Comparison of ENCODE assay signal across 22 cellular contexts in the genomic region with DNA sequence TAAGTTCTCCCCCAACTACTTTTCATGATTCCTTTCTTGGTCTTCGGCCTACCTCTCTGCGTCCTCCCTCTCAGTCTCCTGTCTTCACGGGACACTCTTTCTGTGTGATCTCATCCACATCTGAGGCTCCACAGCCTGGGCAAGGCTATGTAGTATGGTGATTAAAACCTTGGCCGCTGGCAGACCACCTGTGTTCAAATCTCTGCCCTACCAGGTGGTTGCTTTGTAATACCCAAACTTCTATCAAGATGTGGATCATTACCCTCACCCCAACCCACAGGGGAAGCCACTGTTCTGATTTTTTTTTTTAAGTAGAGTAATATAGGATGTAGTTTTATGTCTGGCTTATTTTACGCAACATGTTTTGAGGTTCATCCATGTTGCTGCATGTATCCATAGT. TPM values are rescaled to one million over a fixed set of nuclear protein-coding genes. Genes with fewer than 3 reads are reported as not detected.
DNase-seq lines count a peak whose midpoint lies in the region; ATAC-seq, FAIRE-seq and TF ChIP-seq lines count a peak whose summit lies in the region.
"Had no signal": no experiment of that assay in that cellular context is flagged by ENCODE, and none has a peak within 500 bp of the region (broad histone marks: within the 10 kb centered on the region; RNA-seq: fewer than 3 reads in every experiment).

No MANE protein-coding gene starts in this region.

- no peak overlapping the region for H3K4me3 ChIP-seq in PC-3 (ENCODE audit: low read length)
- H3K4me3 ChIP-seq in fibroblast of lung (replicated peaks in 1 of 4; ENCODE audit: control extremely low read depth in 1 of 4, insufficient read depth in 1 of 4, low read depth in 3 of 4, low read length in 4 of 4) = no peak overlapping the region
- no peak overlapping the region for H3K4me3 ChIP-seq in spleen
- H3K4me3 ChIP-seq in CD4-positive, alpha-beta memory T cell (ENCODE audit: low read length in 2 of 2) = no peak overlapping the region
- H3K4me3 ChIP-seq: right lobe of liver had no signal

- H2AFZ ChIP-seq in PC-3 (ENCODE audit: low read length) (peak overlapping the region; percentile 51), fibroblast of lung (ENCODE audit: low read length) (peak overlapping the region; percentile 42)
- H2AFZ ChIP-seq: parathyroid adenoma had no signal

- H3F3A ChIP-seq in PC-3 (ENCODE audit: low read length, unreplicated experiment) = no peaks in the 10 kb centered on the region

- FAIRE-seq in frontal cortex (lab: Jason Lieb, UNC) = no peak
- FAIRE-seq: colon, GM19239 had no signal

- H3K4me1 ChIP-seq in PC-3 (ENCODE audit: insufficient read depth, low read length) = peaks cover 18% of the 10 kb centered on the region
- H3K4me1 ChIP-seq in fibroblast of lung (ENCODE audit: control insufficient read depth, extremely low read depth, insufficient read depth, low read length) = peaks cover 7% of the 10 kb centered on the region
- H3K4me1 ChIP-seq in spleen = peaks cover 0 to 19% (median 10%) of the 10 kb centered on the region in 6 donors
- H3K4me1 ChIP-seq in CD4-positive, alpha-beta memory T cell (ENCODE audit: insufficient read depth, low read length) = no peaks in the 10 kb centered on the region
- H3K4me1 ChIP-seq: parathyroid adenoma, right lobe of liver had no signal

- intact Hi-C loops in PC-3 (cut with micrococcal nuclease) (no loop called here), spleen (cut with DNase I; ENCODE audit: low total_unique reads) (loop anchor here (5.0 kb wide), 1 partner anchor 112 kb away; the partner anchor contains the start of gene ZBTB39)
- intact Hi-C loops in CD4-positive, alpha-beta memory T cell (cut with micrococcal nuclease) = no loop called here

- H3K36me3 Mint-ChIP-seq in CD4-positive, alpha-beta memory T cell = no peaks in the 10 kb centered on the region
- H3K36me3 Mint-ChIP-seq: naive thymus-derived CD8-positive, alpha-beta T cell had no signal

- POLR2A ChIA-PET in PC-3 (lab: Charles Lee; ENCODE audit: unreplicated experiment) = no interaction called here
- POLR2A ChIA-PET in CD4-positive, alpha-beta memory T cell (lab: Charles Lee; ENCODE audit: partially characterized antibody) = interaction anchor here (3.4 kb wide), 1 partner anchor 8 kb away, joined by 11 read pairs; the partner anchor contains the start of gene STAT6

- H3K36me3 ChIP-seq in PC-3 (ENCODE audit: low read depth, low read length) = no peaks in the 10 kb centered on the region
- H3K36me3 ChIP-seq in fibroblast of lung (ENCODE audit: control insufficient read depth, insufficient read depth, low read length) = no peaks in the 10 kb centered on the region
- no peaks in the 10 kb centered on the region for H3K36me3 ChIP-seq in spleen
- H3K36me3 ChIP-seq in CD4-positive, alpha-beta memory T cell (ENCODE audit: insufficient read depth, low read length) = no peaks in the 10 kb centered on the region
- H3K36me3 ChIP-seq: brain microvascular endothelial cell, right lobe of liver had no signal

- H3K27me3 Mint-ChIP-seq in CD4-positive, alpha-beta memory T cell = no peaks in the 10 kb centered on the region

- H4K20me1 ChIP-seq in PC-3 (ENCODE audit: low read length) (no peaks in the 10 kb centered on the region), fibroblast of lung (ENCODE audit: control insufficient read depth, extremely low read depth, insufficient read depth, low read length) (no peaks in the 10 kb centered on the region)

- no peaks in the 10 kb centered on the region for H3K9me3 Mint-ChIP-seq in CD4-positive, alpha-beta memory T cell
- H3K9me3 Mint-ChIP-seq: naive thymus-derived CD8-positive, alpha-beta T cell had no signal

- no peaks in the 10 kb centered on the region for H3K9me2 ChIP-seq in PC-3 (replicated peaks; ENCODE audit: low read length)

- BruUV-seq in PC-3 (replicated peaks; lab: Mats Ljungman, UMichigan) = no TSS peak

- no peak overlapping the region for H3K4me3 Mint-ChIP-seq in CD4-positive, alpha-beta memory T cell
- H3K4me3 Mint-ChIP-seq: naive thymus-derived CD8-positive, alpha-beta T cell had no signal

- peak overlapping the region; percentile 63 for H3K27ac ChIP-seq in PC-3 (ENCODE audit: low read length)
- H3K27ac ChIP-seq in fibroblast of lung (ENCODE audit: insufficient read depth, low read length) = no peak overlapping the region
- H3K27ac ChIP-seq in spleen = peak overlapping the region in 4 of 8 donors; percentile 26 to 63 (median 50)
- H3K27ac ChIP-seq in CD4-positive, alpha-beta memory T cell (ENCODE audit: low read depth, low read length) = no peak overlapping the region
- H3K27ac ChIP-seq: brain microvascular endothelial cell, parathyroid adenoma, right lobe of liver had no signal

- CTCF ChIA-PET in PC-3 (lab: Charles Lee) = interaction anchor here (0.5 kb wide), 1 partner anchor 51 kb away, joined by 4 read pairs; no protein-coding TSS in a partner anchor
- CTCF ChIA-PET in CD4-positive, alpha-beta memory T cell (lab: Charles Lee; ENCODE audit: partially characterized antibody) = interaction anchor here (2.5 kb wide), 1 partner anchor 50 kb away, joined by 14 read pairs; no protein-coding TSS in a partner anchor

- H3K79me2 ChIP-seq in PC-3 (ENCODE audit: low read length) (no peaks in the 10 kb centered on the region), fibroblast of lung (ENCODE audit: control insufficient read depth, insufficient read depth, low read length) (no peaks in the 10 kb centered on the region)

- TF ChIP-seq CTCF in PC-3 (conservative IDR thresholded peaks at IDR 0.05; ENCODE audit: low read depth, low read length) (no peak), fibroblast of lung (conservative IDR thresholded peaks at IDR 0.05 in 1 of 2, IDR thresholded peaks at IDR 0.05 in 1 of 2; ENCODE audit: low read depth in 1 of 2, low read length in 2 of 2) (no peak), spleen (IDR thresholded peaks at IDR 0.05 in 8 of 11, conservative IDR thresholded peaks at IDR 0.05 in 3 of 11) (peak in 1 of 11 experiments; percentile 6)

- no peaks in the 10 kb centered on the region for H3K27me3 ChIP-seq in PC-3 (ENCODE audit: low read length)
- no peaks in the 10 kb centered on the region for H3K27me3 ChIP-seq in fibroblast of lung (ENCODE audit: control insufficient read depth, insufficient read depth, low read length)
- H3K27me3 ChIP-seq in spleen (replicated peaks in 1 of 7) = no peaks in the 10 kb centered on the region
- no peaks in the 10 kb centered on the region for H3K27me3 ChIP-seq in CD4-positive, alpha-beta memory T cell (ENCODE audit: insufficient read depth, low read length)
- H3K27me3 ChIP-seq: brain microvascular endothelial cell, right lobe of liver had no signal

- H3K9ac ChIP-seq in PC-3 (ENCODE audit: low read length) = no peak overlapping the region
- no peak overlapping the region for H3K9ac ChIP-seq in fibroblast of lung (ENCODE audit: insufficient read depth, low read length)
- H3K9ac ChIP-seq: parathyroid adenoma had no signal

- H3K4me1 Mint-ChIP-seq in CD4-positive, alpha-beta memory T cell = peaks cover 0 to 2% (median 1%) of the 10 kb centered on the region in 4 donors

- H3K4me2 ChIP-seq in PC-3 (ENCODE audit: low read length) (peak overlapping the region; percentile 9; the same call in 1 of the 2 replicates), fibroblast of lung (ENCODE audit: extremely low read depth, insufficient read depth, low read length) (no peak overlapping the region)

- WGBS in spleen, 5 donors = 82 to 90% (median 87%) methylated on average over 5 of the region's 5 CpGs

- no peak for TF ChIP-seq POLR2A in spleen (IDR thresholded peaks at IDR 0.05)

- no peak for DNase-seq in PC-3
- no peak for DNase-seq in fibroblast of lung (ENCODE audit: low read depth in 2 of 2)
- peak; percentile 7 for DNase-seq in spleen
- no peak for DNase-seq in DMS79 treated with DMSO at 0.1 percent for 48 hours (lab: John Stamatoyannopoulos, UW)
- DNase-seq in CD4-positive, alpha-beta memory T cell = no peak
- no peak for DNase-seq in frontal cortex (ENCODE audit: low spot score in 2 of 2)
- DNase-seq: activated CD4-positive, alpha-beta T cell treated with anti-CD3 and anti-CD28 coated beads for 1 hour; activated T-cell treated with anti-CD3 and anti-CD28 coated beads, Interleukin-2, amount 50 U/mL, for 1 hour; brain microvascular endothelial cell; DMS79; NCI-H1694 treated with DMSO at 0.1 percent for 48 hours; NCI-H526; right lobe of liver had no signal

- ATAC-seq in GM18502 (IDR thresholded peaks at IDR 0.05; ENCODE audit: poor library complexity, unreplicated experiment) (peak; percentile 27), PC-3 (no peak), GM19395 (IDR thresholded peaks at IDR 0.05; ENCODE audit: unreplicated experiment) (no peak)
- ATAC-seq: naive thymus-derived CD8-positive, alpha-beta T cell had no signal

- H3K9me3 ChIP-seq in PC-3 (ENCODE audit: low read length) = no peaks in the 10 kb centered on the region
- no peaks in the 10 kb centered on the region for H3K9me3 ChIP-seq in fibroblast of lung (ENCODE audit: control insufficient read depth, insufficient read depth, low read depth, low read length)
- no peaks in the 10 kb centered on the region for H3K9me3 ChIP-seq in spleen
- no peaks in the 10 kb centered on the region for H3K9me3 ChIP-seq in CD4-positive, alpha-beta memory T cell (ENCODE audit: control insufficient read depth in 1 of 2, low read length in 2 of 2)
- H3K9me3 ChIP-seq: right lobe of liver had no signal

- H3K27ac Mint-ChIP-seq in CD4-positive, alpha-beta memory T cell = no peak overlapping the region
- H3K27ac Mint-ChIP-seq: naive thymus-derived CD8-positive, alpha-beta T cell had no signal

RNA-seq across cellular contexts. Expression of gene STAT6, which starts 8.1 kb away (rescaled TPM):
- total RNA-seq in PC-3 (2014; rRNA removed) (20.8 and 28.4 TPM in 2 replicates), fibroblast of lung (90.4 and 103 TPM in 2 replicates), spleen (100 to 1,000 TPM; 196 to 336 (median 280) TPM), frontal cortex (2.4 TPM)
- polyA plus RNA-seq in fibroblast of lung (116 and 123 TPM in 2 replicates), spleen (100 to 1,000 TPM; 140 to 312 (median 241) TPM)
- 99.4 and 116 TPM in 2 replicates for polyA plus RNA-seq in fibroblast of lung (2012)
- polyA minus RNA-seq in fibroblast of lung (ENCODE audit: low replicate concordance) = 235 and 253 TPM in 2 replicates
- total RNA-seq in CD4-positive, alpha-beta memory T cell = 100 to 1,000 TPM; 399 to 424 TPM
- 10 to 100 TPM; 78.4 to 91.7 TPM for polyA plus RNA-seq in CD4-positive, alpha-beta memory T cell

RNA-seq across cellular contexts. Expression of gene LRP1, which starts 9.0 kb away (rescaled TPM):
- 14.7 and 21.8 TPM in 2 replicates for total RNA-seq in PC-3 (2014; rRNA removed)
- 377 and 464 TPM in 2 replicates for total RNA-seq in fibroblast of lung
- polyA plus RNA-seq in fibroblast of lung = 92.2 and 96.9 TPM in 2 replicates
- polyA plus RNA-seq in fibroblast of lung (2012) = 209 and 246 TPM in 2 replicates
- polyA minus RNA-seq in fibroblast of lung (ENCODE audit: low replicate concordance) = 1,375 and 1,576 TPM in 2 replicates
- 100 to 1,000 TPM; 103 to 216 (median 181) TPM for total RNA-seq in spleen
- polyA plus RNA-seq in spleen = 10 to 100 TPM in 2 of 3 donors, 1 to 10 TPM in 1; 8.9 to 24.0 (median 13.0) TPM
- total RNA-seq in CD4-positive, alpha-beta memory T cell = 10 to 100 TPM in 1 of 2 experiments, 1 to 10 TPM in 1; 9.7 to 11.6 TPM
- under 1 TPM in 1 of 2 donors, not detected in 1; 0.38 TPM for polyA plus RNA-seq in CD4-positive, alpha-beta memory T cell
- total RNA-seq in frontal cortex = 63.2 TPM

RNA-seq across cellular contexts. Expression of gene LRP1-AS, which starts 28.1 kb away (rescaled TPM):
- total RNA-seq in PC-3 (2014; rRNA removed) = not detected in 2 replicates
- total RNA-seq in fibroblast of lung = not detected in 2 replicates
- polyA plus RNA-seq in fibroblast of lung = not detected in 2 replicates
- not detected in 2 replicates for polyA plus RNA-seq in fibroblast of lung (2012)
- polyA minus RNA-seq in fibroblast of lung (ENCODE audit: low replicate concordance) = not detected in 2 replicates
- total RNA-seq in spleen = not detected
- not detected for polyA plus RNA-seq in spleen
- not detected for total RNA-seq in CD4-positive, alpha-beta memory T cell
- not detected for polyA plus RNA-seq in CD4-positive, alpha-beta memory T cell
- not detected for total RNA-seq in frontal cortex
- total RNA-seq: H4; naive thymus-derived CD8-positive, alpha-beta T cell; right lobe of liver had no signal
- polyA plus RNA-seq: adipose tissue; naive thymus-derived CD8-positive, alpha-beta T cell; thymus had no signal

RNA-seq across cellular contexts. Expression of gene NAB2, which starts 30.4 kb away (rescaled TPM):
- 17.4 and 20.2 TPM in 2 replicates for total RNA-seq in PC-3 (2014; rRNA removed)
- 39.6 and 62.7 TPM in 2 replicates for total RNA-seq in fibroblast of lung
- polyA plus RNA-seq in fibroblast of lung = 31.3 and 34.6 TPM in 2 replicates
- 36.6 and 43.5 TPM in 2 replicates for polyA plus RNA-seq in fibroblast of lung (2012)
- 47.8 and 72.4 TPM in 2 replicates for polyA minus RNA-seq in fibroblast of lung (ENCODE audit: low replicate concordance)
- 10 to 100 TPM; 14.8 to 25.0 (median 18.2) TPM for total RNA-seq in spleen
- 10 to 100 TPM in 2 of 3 donors, 1 to 10 TPM in 1; 9.0 to 19.1 (median 13.2) TPM for polyA plus RNA-seq in spleen
- 10 to 100 TPM; 17.5 to 19.5 TPM for total RNA-seq in CD4-positive, alpha-beta memory T cell
- polyA plus RNA-seq in CD4-positive, alpha-beta memory T cell = 1 to 10 TPM in 1 of 2 donors, under 1 TPM in 1; 0.41 to 1.8 TPM
- 30.2 TPM for total RNA-seq in frontal cortex

RNA-seq across cellular contexts. Expression of gene NEMP1, which starts 40.7 kb away (rescaled TPM):
- total RNA-seq in PC-3 (2014; rRNA removed) = 16.4 and 18.3 TPM in 2 replicates
- 7.7 and 8.4 TPM in 2 replicates for total RNA-seq in fibroblast of lung
- 11.1 and 17.6 TPM in 2 replicates for polyA plus RNA-seq in fibroblast of lung
- 4.9 and 8.4 TPM in 2 replicates for polyA plus RNA-seq in fibroblast of lung (2012)
- polyA minus RNA-seq in fibroblast of lung (ENCODE audit: low replicate concordance) = 4.9 and 17.5 TPM in 2 replicates
- total RNA-seq in spleen = 10 to 100 TPM; 13.3 to 17.1 (median 15.3) TPM
- polyA plus RNA-seq in spleen = 1 to 10 TPM; 4.5 to 5.1 (median 4.7) TPM
- total RNA-seq in CD4-positive, alpha-beta memory T cell = 10 to 100 TPM; 27.2 TPM
- 1 to 10 TPM; 4.6 to 6.5 TPM for polyA plus RNA-seq in CD4-positive, alpha-beta memory T cell
- 5.3 TPM for total RNA-seq in frontal cortex
